9 cellular contexts compared by ENCODE assay signal in the genomic region with DNA sequence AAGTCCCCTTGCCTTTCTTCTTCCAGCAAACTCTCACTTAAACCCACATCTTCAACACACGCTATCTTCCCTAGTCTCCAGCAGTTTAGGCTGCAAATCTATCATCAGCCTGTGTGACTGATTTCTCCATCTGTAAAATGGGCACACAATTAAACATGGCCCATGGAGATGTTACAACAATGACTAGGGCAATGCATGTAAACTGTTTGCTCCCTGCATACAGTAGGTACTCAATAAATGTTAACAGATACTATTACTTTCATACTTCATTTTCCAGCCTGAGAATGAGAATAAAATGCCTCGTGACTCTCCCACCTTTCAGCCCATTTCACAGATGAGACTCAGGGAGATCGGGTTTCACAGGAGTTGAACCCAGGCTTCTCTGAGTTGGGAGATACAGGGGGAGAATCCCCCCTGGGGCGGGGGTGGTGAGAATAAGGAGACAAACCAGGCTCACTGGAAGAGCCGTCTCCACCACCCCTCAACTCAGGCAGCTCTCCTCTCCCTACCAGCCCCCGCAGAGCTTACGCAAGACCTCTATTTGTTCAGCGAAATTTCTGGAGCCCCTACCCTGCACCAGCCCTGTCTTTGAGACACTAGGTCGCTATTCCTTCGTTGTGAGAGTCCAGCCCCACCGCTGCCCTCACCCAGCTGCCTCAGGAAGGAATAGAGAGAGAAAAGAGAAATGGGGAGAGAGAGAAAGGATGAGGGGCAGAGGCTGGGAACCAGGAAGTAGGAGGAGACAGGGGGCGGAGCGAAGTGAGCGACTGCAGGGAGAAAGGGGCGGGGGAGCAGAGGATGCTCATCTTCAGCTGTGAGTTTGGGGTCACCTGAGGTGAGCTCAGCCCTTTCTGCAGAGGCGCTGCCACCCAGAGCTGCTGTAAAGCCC. TPM values are rescaled to one million over a fixed set of nuclear protein-coding genes. Genes with fewer than 3 reads are reported as not detected.
DNase-seq lines count a peak whose midpoint lies in the region; ATAC-seq and TF ChIP-seq lines count a peak whose summit lies in the region.
"Had no signal": no experiment of that assay in that cellular context is flagged by ENCODE, and none has a peak within 500 bp of the region (broad histone marks: within the 10 kb centered on the region; RNA-seq: fewer than 3 reads in every experiment).

No MANE protein-coding gene starts in this region.

- DNase-seq in GM12865 (ENCODE audit: low read depth): peak; percentile 43
- peak; percentile 84 for DNase-seq in NOMO-1 treated with dmso at 0.1 percent for 144 hours (lab: John Stamatoyannopoulos, UW; ENCODE audit: unreplicated experiment)
- DNase-seq in activated T-cell treated with anti-CD3 and anti-CD28 coated beads, Interleukin-2, amount 50 U/mL, for 48 hours: peak; percentile 75 to 80
- DNase-seq in left ventricle myocardium inferior: peak; percentile 66
- peak; percentile 79 for DNase-seq in stimulated activated CD4-positive, alpha-beta T cell treated with anti-CD3 and anti-CD28 coated beads, Interleukin-15, amount 100 ng/mL, for 24 hours

- H3K4me3 ChIP-seq in GM12865 (ENCODE audit: low read depth, low read length) (no peak overlapping the region), left ventricle myocardium inferior (peak overlapping the region; percentile 30)
- H3K4me3 ChIP-seq: pancreas had no signal

- intact Hi-C loops in left ventricle myocardium inferior (cut with micrococcal nuclease): no loop called here

- no peaks in the 10 kb centered on the region for H3K9me3 ChIP-seq in left ventricle myocardium inferior (replicated peaks)
- H3K9me3 ChIP-seq: pancreas had no signal

- ATAC-seq in GM18505 (IDR thresholded peaks at IDR 0.05; ENCODE audit: unreplicated experiment): no peak
- ATAC-seq in HG03378 (IDR thresholded peaks at IDR 0.05; ENCODE audit: unreplicated experiment): no peak
- no peak for ATAC-seq in HG02884 (IDR thresholded peaks at IDR 0.05; ENCODE audit: unreplicated experiment)

- TF ChIP-seq CTCF in GM12865 (IDR thresholded peaks at IDR 0.05; ENCODE audit: insufficient read depth, low read depth, low read length, missing control alignments): no peak
- TF ChIP-seq CTCF in left ventricle myocardium inferior (IDR thresholded peaks at IDR 0.05; ENCODE audit: borderline replicate concordance): no peak

- peaks cover 51% of the 10 kb centered on the region for H3K4me1 ChIP-seq in left ventricle myocardium inferior

- H3K27ac ChIP-seq in left ventricle myocardium inferior (replicated peaks): peak overlapping the region; percentile 70

- no peaks in the 10 kb centered on the region for H3K27me3 ChIP-seq in left ventricle myocardium inferior (ENCODE audit: low read depth)
- H3K27me3 ChIP-seq: pancreas had no signal

- no peaks in the 10 kb centered on the region for H3K36me3 ChIP-seq in left ventricle myocardium inferior
- H3K36me3 ChIP-seq: pancreas had no signal

- TF ChIP-seq POLR2A in GM18505 (IDR thresholded peaks at IDR 0.05; ENCODE audit: borderline replicate concordance, extremely low read depth, insufficient read depth, insufficient read length): no peak

RNA-seq across cellular contexts. Expression of a gene that starts 42.1 kb away (rescaled TPM):
- 0.74 TPM for total RNA-seq in left ventricle myocardium inferior

RNA-seq across cellular contexts. Expression of a gene that starts 50.6 kb away (rescaled TPM):
- 4.4 TPM for total RNA-seq in left ventricle myocardium inferior
